7 cellular contexts compared by ENCODE assay signal in the genomic region with DNA sequence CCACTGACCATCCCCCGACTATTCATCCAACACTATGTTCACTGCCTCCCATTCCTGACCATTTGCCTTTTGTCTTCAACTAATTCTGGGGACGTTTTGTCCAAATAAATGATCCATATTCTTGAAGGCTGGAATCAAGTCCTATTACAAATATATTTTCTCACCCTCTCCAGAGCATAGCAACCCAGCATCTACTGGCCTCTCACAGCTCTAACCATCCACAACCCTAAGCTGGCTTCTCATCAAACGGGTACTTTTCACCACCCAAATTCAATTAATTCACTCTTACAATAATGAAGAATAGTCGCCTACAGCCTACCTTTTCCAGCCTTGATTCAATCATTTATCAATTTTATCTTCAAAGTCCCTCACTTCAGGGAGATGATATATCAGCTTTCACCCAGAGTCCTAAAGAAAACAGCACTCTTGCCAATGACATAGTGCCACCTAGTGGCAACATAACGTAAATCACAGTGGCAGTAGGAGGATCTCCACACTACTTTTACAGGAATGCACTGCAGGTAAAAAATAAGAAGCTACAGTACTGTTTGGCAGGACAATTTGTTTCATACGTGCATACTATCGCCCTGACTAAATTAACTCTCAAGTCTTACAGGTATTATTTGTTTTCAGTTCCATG. TPM values are rescaled to one million over a fixed set of nuclear protein-coding genes. Genes with fewer than 3 reads are reported as not detected.
DNase-seq lines count a peak whose midpoint lies in the region; ATAC-seq and TF ChIP-seq lines count a peak whose summit lies in the region.
"Not testable (repeated sequence)": the region's sequence is repeated elsewhere in the genome, so short reads cannot be mapped to it uniquely, and the experiment has no call there.

No MANE protein-coding gene starts in this region.

- intact Hi-C loops in right cardiac atrium (cut with DNase I), result not testable (repeated sequence)

- ATAC-seq in HG02588 (IDR thresholded peaks at IDR 0.05; ENCODE audit: unreplicated experiment) (peak; percentile 72), right cardiac atrium (peak; percentile 58 to 62)
- peak; percentile 79 for ATAC-seq in activated CD8-positive, alpha-beta memory T cell treated with anti-CD3 and anti-CD28 coated beads, Interleukin-2, amount 10 ng/mL, durations not matched to agents 7 days and 5 days
- peak; percentile 75 for ATAC-seq in central memory CD8-positive, alpha-beta T cell (replicated peaks; ENCODE audit: extremely low read depth, poor library complexity, severe bottlenecking)

- not testable (repeated sequence) for H3K9me3 ChIP-seq in right cardiac atrium (ENCODE audit: control insufficient read depth, low read length)

- 32% methylated on average over 3 of the region's 7 CpGs for WGBS in right cardiac atrium

- not testable (repeated sequence) for DNase-seq in GM13976 (ENCODE audit: low spot score); NB4 (ENCODE audit: low read depth); activated CD8-positive, alpha-beta memory T cell treated with anti-CD3 and anti-CD28 coated beads, Interleukin-2, amount 10 ng/mL, durations not matched to agents 7 days and 5 days; central memory CD8-positive, alpha-beta T cell (ENCODE audit: low spot score in 2 of 2); right cardiac atrium; osteocyte (ENCODE audit: extremely low spot score, unreplicated experiment)

- H3K27me3 ChIP-seq in right cardiac atrium (ENCODE audit: control insufficient read depth, insufficient read depth), result not testable (repeated sequence)

- not testable (repeated sequence) for TF ChIP-seq POLR2A in NB4 (IDR thresholded peaks at IDR 0.05; ENCODE audit: extremely low read depth, insufficient read length)

- not testable (repeated sequence) for H3K4me1 Mint-ChIP-seq in activated CD8-positive, alpha-beta memory T cell treated with anti-CD3 and anti-CD28 coated beads, Interleukin-2, amount 10 ng/mL, durations not matched to agents 7 days and 5 days; central memory CD8-positive, alpha-beta T cell; osteocyte (ENCODE audit: unreplicated experiment)

- not testable (repeated sequence) for H3K9me3 Mint-ChIP-seq in activated CD8-positive, alpha-beta memory T cell treated with anti-CD3 and anti-CD28 coated beads, Interleukin-2, amount 10 ng/mL, durations not matched to agents 7 days and 5 days (ENCODE audit: low read depth); central memory CD8-positive, alpha-beta T cell; osteocyte (ENCODE audit: unreplicated experiment)

- H3K27ac Mint-ChIP-seq in activated CD8-positive, alpha-beta memory T cell treated with anti-CD3 and anti-CD28 coated beads, Interleukin-2, amount 10 ng/mL, durations not matched to agents 7 days and 5 days; central memory CD8-positive, alpha-beta T cell (ENCODE audit: low read depth); osteocyte (ENCODE audit: unreplicated experiment): not testable (repeated sequence)

- H3K4me3 ChIP-seq in NB4 (ENCODE audit: low read depth, low read length); right cardiac atrium (ENCODE audit: low read length): not testable (repeated sequence)

- H3K27ac ChIP-seq in right cardiac atrium (ENCODE audit: low read length), result not testable (repeated sequence)

- in situ Hi-C loops in GM13976 (cut with MboI; ENCODE audit: low sequenced_read_pairs, unreplicated experiment), result not testable (repeated sequence)

- not testable (repeated sequence) for H3K4me3 Mint-ChIP-seq in activated CD8-positive, alpha-beta memory T cell treated with anti-CD3 and anti-CD28 coated beads, Interleukin-2, amount 10 ng/mL, durations not matched to agents 7 days and 5 days; central memory CD8-positive, alpha-beta T cell; osteocyte (ENCODE audit: unreplicated experiment)

- not testable (repeated sequence) for H3K36me3 Mint-ChIP-seq in activated CD8-positive, alpha-beta memory T cell treated with anti-CD3 and anti-CD28 coated beads, Interleukin-2, amount 10 ng/mL, durations not matched to agents 7 days and 5 days; central memory CD8-positive, alpha-beta T cell (ENCODE audit: insufficient read depth); osteocyte (ENCODE audit: unreplicated experiment)

- peak; percentile 8 for TF ChIP-seq CTCF in GM13976 (IDR thresholded peaks at IDR 0.05; ENCODE audit: borderline replicate concordance, control extremely low read depth, extremely low read depth, insufficient read depth, missing control alignments)
- peak; percentile 20 for TF ChIP-seq CTCF in NB4 (IDR thresholded peaks at IDR 0.05; ENCODE audit: low read depth, low read length)
- TF ChIP-seq CTCF in osteocyte (IDR thresholded peaks at IDR 0.05), result peak; percentile 32

- H3K27me3 Mint-ChIP-seq in activated CD8-positive, alpha-beta memory T cell treated with anti-CD3 and anti-CD28 coated beads, Interleukin-2, amount 10 ng/mL, durations not matched to agents 7 days and 5 days; central memory CD8-positive, alpha-beta T cell; osteocyte (ENCODE audit: unreplicated experiment): not testable (repeated sequence)

- CTCF ChIA-PET in activated CD8-positive, alpha-beta memory T cell treated with anti-CD3 and anti-CD28 coated beads, Interleukin-2, amount 10 ng/mL, durations not matched to agents 7 days and 5 days (lab: Charles Lee), result not testable (repeated sequence)

- H3K4me1 ChIP-seq in right cardiac atrium (ENCODE audit: control insufficient read depth, insufficient read depth, low read length), result not testable (repeated sequence)

RNA-seq across cellular contexts. Expression of a gene that starts 37.4 kb away (rescaled TPM):
- 1,000 to 10,000 TPM; 1,238 to 1,479 TPM for total RNA-seq in activated CD8-positive, alpha-beta memory T cell treated with anti-CD3 and anti-CD28 coated beads, Interleukin-2, amount 10 ng/mL, durations not matched to agents 7 days and 5 days
- 100 to 1,000 TPM; 749 to 949 (median 824) TPM for total RNA-seq in right cardiac atrium
- polyA plus RNA-seq in right cardiac atrium, result 1,832 TPM
- total RNA-seq in osteocyte, result 1,272 and 1,309 TPM in 2 replicates
